In genomic region chr9:89738137-89738932, GRCh38 we compare ENCODE assay signal across 1 cellular context.
TF ChIP-seq lines count a peak whose summit lies in the region.

No MANE protein-coding gene starts in this region.

TF ChIP-seq in HepG2, 621 proteins besides CTCF, POLR2A, EP300 and RAD21 (continued from another document):
- TF ChIP-seq, protein P1, sequence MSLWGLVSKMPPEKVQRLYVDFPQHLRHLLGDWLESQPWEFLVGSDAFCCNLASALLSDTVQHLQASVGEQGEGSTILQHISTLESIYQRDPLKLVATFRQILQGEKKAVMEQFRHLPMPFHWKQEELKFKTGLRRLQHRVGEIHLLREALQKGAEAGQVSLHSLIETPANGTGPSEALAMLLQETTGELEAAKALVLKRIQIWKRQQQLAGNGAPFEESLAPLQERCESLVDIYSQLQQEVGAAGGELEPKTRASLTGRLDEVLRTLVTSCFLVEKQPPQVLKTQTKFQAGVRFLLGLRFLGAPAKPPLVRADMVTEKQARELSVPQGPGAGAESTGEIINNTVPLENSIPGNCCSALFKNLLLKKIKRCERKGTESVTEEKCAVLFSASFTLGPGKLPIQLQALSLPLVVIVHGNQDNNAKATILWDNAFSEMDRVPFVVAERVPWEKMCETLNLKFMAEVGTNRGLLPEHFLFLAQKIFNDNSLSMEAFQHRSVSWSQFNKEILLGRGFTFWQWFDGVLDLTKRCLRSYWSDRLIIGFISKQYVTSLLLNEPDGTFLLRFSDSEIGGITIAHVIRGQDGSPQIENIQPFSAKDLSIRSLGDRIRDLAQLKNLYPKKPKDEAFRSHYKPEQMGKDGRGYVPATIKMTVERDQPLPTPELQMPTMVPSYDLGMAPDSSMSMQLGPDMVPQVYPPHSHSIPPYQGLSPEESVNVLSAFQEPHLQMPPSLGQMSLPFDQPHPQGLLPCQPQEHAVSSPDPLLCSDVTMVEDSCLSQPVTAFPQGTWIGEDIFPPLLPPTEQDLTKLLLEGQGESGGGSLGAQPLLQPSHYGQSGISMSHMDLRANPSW (CRISPR knock-in tag; IDR thresholded peaks at IDR 0.05; ENCODE audit: borderline replicate concordance) = no peak
- TF ChIP-seq BCL6 (CRISPR knock-in tag; IDR thresholded peaks at IDR 0.05) (no peak), HNF1B (CRISPR knock-in tag; IDR thresholded peaks at IDR 0.05) (no peak)
- TF ChIP-seq, protein P2, sequence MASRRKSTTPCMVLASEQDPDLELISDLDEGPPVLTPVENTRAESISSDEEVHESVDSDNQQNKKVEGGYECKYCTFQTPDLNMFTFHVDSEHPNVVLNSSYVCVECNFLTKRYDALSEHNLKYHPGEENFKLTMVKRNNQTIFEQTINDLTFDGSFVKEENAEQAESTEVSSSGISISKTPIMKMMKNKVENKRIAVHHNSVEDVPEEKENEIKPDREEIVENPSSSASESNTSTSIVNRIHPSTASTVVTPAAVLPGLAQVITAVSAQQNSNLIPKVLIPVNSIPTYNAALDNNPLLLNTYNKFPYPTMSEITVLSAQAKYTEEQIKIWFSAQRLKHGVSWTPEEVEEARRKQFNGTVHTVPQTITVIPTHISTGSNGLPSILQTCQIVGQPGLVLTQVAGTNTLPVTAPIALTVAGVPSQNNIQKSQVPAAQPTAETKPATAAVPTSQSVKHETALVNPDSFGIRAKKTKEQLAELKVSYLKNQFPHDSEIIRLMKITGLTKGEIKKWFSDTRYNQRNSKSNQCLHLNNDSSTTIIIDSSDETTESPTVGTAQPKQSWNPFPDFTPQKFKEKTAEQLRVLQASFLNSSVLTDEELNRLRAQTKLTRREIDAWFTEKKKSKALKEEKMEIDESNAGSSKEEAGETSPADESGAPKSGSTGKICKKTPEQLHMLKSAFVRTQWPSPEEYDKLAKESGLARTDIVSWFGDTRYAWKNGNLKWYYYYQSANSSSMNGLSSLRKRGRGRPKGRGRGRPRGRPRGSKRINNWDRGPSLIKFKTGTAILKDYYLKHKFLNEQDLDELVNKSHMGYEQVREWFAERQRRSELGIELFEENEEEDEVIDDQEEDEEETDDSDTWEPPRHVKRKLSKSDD (CRISPR knock-in tag; IDR thresholded peaks at IDR 0.05; ENCODE audit: low read depth) = no peak
TF ChIP-seq in HepG2: peak in this region for 1.
